Comparison of ENCODE assay signal across 24 cellular contexts in genomic region chr15:60221356-60221755, GRCh38.
"Had no signal": no experiment of that assay in that cellular context is flagged by ENCODE, and none has a peak within 500 bp of the region (broad histone marks: within the 10 kb centered on the region; RNA-seq: fewer than 3 reads in every experiment).

No MANE protein-coding gene starts in this region.

- H3K36me3 ChIP-seq: colonic mucosa, esophagus muscularis mucosa, esophagus squamous epithelium, gastrocnemius medialis, gastroesophageal sphincter, heart left ventricle, heart right ventricle had no signal

- H3K27me3 ChIP-seq: colonic mucosa, esophagus muscularis mucosa, gastrocnemius medialis, gastroesophageal sphincter had no signal

- DNase-seq: colonic mucosa; cortex of kidney; dermis blood vessel endothelial cell; dorsolateral prefrontal cortex; effector CD4-positive, alpha-beta T cell; effector CD8-positive, alpha-beta T cell; effector memory CD4-positive, alpha-beta T cell; effector memory CD8-positive, alpha-beta T cell; endodermal cell; erythroblast; esophagus squamous epithelium; foreskin fibroblast; foreskin keratinocyte; gastrocnemius medialis; glutamatergic neuron; head of caudate nucleus; heart left ventricle; heart right ventricle had no signal

- H2AFZ ChIP-seq: hepatocyte had no signal

- H3K4me3 ChIP-seq: colonic mucosa, coronary artery, dorsolateral prefrontal cortex, esophagus muscularis mucosa, esophagus squamous epithelium, gastrocnemius medialis, gastroesophageal sphincter, heart left ventricle, heart right ventricle, hepatocyte had no signal

- H3K9me3 ChIP-seq: colonic mucosa, esophagus muscularis mucosa, esophagus squamous epithelium, gastrocnemius medialis, gastroesophageal sphincter, heart left ventricle, heart right ventricle had no signal

- H3K4me2 ChIP-seq: hepatocyte had no signal

- H3K27ac ChIP-seq: colonic mucosa, coronary artery, dorsolateral prefrontal cortex, epithelial cell of prostate, esophagus muscularis mucosa, esophagus squamous epithelium, foreskin keratinocyte, gastrocnemius medialis, gastroesophageal sphincter, heart left ventricle, heart right ventricle, hepatocyte had no signal

- H3K4me1 ChIP-seq: colonic mucosa, esophagus muscularis mucosa, foreskin keratinocyte, gastrocnemius medialis, gastroesophageal sphincter, heart left ventricle, heart right ventricle had no signal

- H3K79me2 ChIP-seq: hepatocyte had no signal

- ATAC-seq: effector memory CD8-positive, alpha-beta T cell; esophagus mucosa; foreskin keratinocyte; gastrocnemius medialis; gastroesophageal sphincter; heart left ventricle; heart right ventricle had no signal
